ENCODE assay signal across 2 cellular contexts in the genomic region with DNA sequence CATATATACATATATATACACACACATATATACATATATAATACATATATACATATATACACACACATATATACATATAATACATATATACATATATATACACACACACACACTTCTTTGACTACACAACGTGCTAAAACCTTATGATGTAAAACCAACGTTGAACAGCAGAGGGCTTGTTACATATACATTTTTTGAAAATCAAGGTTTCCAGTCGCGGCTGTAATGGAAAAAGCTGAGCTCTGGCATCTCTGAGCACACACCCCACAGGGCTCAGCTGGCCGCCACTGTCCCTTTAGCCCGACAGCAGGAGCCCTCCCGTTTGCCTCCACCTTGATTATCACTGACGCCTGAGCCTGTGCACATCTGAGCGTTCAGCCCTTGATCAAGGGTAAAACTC. TPM values are rescaled to one million over a fixed set of nuclear protein-coding genes. Genes with fewer than 3 reads are reported as not detected.
"Had no signal": no experiment of that assay in that cellular context is flagged by ENCODE, and none has a peak within 500 bp of the region (broad histone marks: within the 10 kb centered on the region; RNA-seq: fewer than 3 reads in every experiment).

No MANE protein-coding gene starts in this region.

RNA-seq across cellular contexts. Expression of a gene that starts 0.7 kb away (rescaled TPM):
- total RNA-seq: chondrocyte had no signal
- polyA plus RNA-seq: neural cell had no signal
